ENCODE assay signal across 8 cellular contexts in genomic region chr5:159208508-159209437, GRCh38. TPM values are rescaled to one million over a fixed set of nuclear protein-coding genes. Genes with fewer than 3 reads are reported as not detected.
DNase-seq lines count a peak whose midpoint lies in the region; ATAC-seq, FAIRE-seq and TF ChIP-seq lines count a peak whose summit lies in the region.

No MANE protein-coding gene starts in this region.

- no peak for TF ChIP-seq POLR2A in spleen (IDR thresholded peaks at IDR 0.05)

- H3K9me3 ChIP-seq in SU-DHL-6 (ENCODE audit: insufficient read depth, low read length) (no peaks in the 10 kb centered on the region), kidney (ENCODE audit: control insufficient read depth in 1 of 2, low read length in 2 of 2) (no peaks in the 10 kb centered on the region), spleen (no peaks in the 10 kb centered on the region)

- H3K4me3 ChIP-seq in SU-DHL-6 (ENCODE audit: insufficient read depth, low read length, poor library complexity, severe bottlenecking): peak overlapping the region; percentile 89
- peak overlapping the region; percentile 87 to 92 for H3K4me3 ChIP-seq in kidney (ENCODE audit: low read length in 2 of 2)
- peak overlapping the region; percentile 78 to 97 (median 88) for H3K4me3 ChIP-seq in spleen

- H3F3A ChIP-seq in SU-DHL-6 (ENCODE audit: insufficient read depth): peaks cover 29% of the 10 kb centered on the region

- H3K27me3 ChIP-seq in SU-DHL-6 (ENCODE audit: low read length): no peaks in the 10 kb centered on the region
- no peaks in the 10 kb centered on the region for H3K27me3 ChIP-seq in spleen (replicated peaks in 1 of 7)

- peak; percentile 5 for ATAC-seq in GM18520 (IDR thresholded peaks at IDR 0.05; ENCODE audit: unreplicated experiment)
- ATAC-seq in HG03097 (IDR thresholded peaks at IDR 0.05; ENCODE audit: low FRiP score, unreplicated experiment): peak; percentile 19

- H3K27ac ChIP-seq in SU-DHL-6 (ENCODE audit: low read depth, low read length) (peak overlapping the region; percentile 82), caudate nucleus (ENCODE audit: low read depth, low read length) (peak overlapping the region; percentile 90), kidney (ENCODE audit: low read depth in 2 of 2, low read length in 2 of 2) (peak overlapping the region; percentile 85 to 88), spleen (peak overlapping the region; percentile 94 to 99 (median 97))

- H3K79me2 ChIP-seq in SU-DHL-6 (ENCODE audit: insufficient read depth, low read length): peaks cover 51% of the 10 kb centered on the region

- peak overlapping the region; percentile 67 for H3K4me2 ChIP-seq in SU-DHL-6 (ENCODE audit: low read depth, low read length, poor library complexity, severe bottlenecking)

- H3K4me1 ChIP-seq in kidney (ENCODE audit: control insufficient read depth in 1 of 2, insufficient read depth in 1 of 2, low read depth in 1 of 2, low read length in 2 of 2) (peaks cover 8 to 12% of the 10 kb centered on the region in 2 donors), spleen (peaks cover 29 to 80% (median 59%) of the 10 kb centered on the region in 6 donors)

- TF ChIP-seq CTCF in SU-DHL-6 (IDR thresholded peaks at IDR 0.05; ENCODE audit: insufficient read depth, low read length, poor library complexity, severe bottlenecking) (no peak), kidney (IDR thresholded peaks at IDR 0.05; ENCODE audit: borderline replicate concordance, extremely low read depth, insufficient read depth) (no peak), spleen (IDR thresholded peaks at IDR 0.05 in 8 of 11, conservative IDR thresholded peaks at IDR 0.05 in 3 of 11) (no peak)

- DNase-seq in AG08395 (ENCODE audit: low spot score) (peak; percentile 40), caudate nucleus (lab: John Stamatoyannopoulos, UW) (peak in 35 of 61 donors; percentile 5 to 70 (median 35)), kidney (peak; percentile 85), spleen (no peak), SHP77 (lab: John Stamatoyannopoulos, UW) (no peak)

- intact Hi-C loops in kidney (cut with DNase I): no loop called here
- intact Hi-C loops in spleen (cut with DNase I; ENCODE audit: low total_unique reads): loop anchor here (5.0 kb wide), 1 partner anchor 54 kb away; the partner anchor contains the start of gene UBLCP1

- no peak for FAIRE-seq in kidney (lab: Jason Lieb, UNC)

- H4K20me1 ChIP-seq in SU-DHL-6 (ENCODE audit: low read depth, low read length): peaks cover 19% of the 10 kb centered on the region

- H3K9me2 ChIP-seq in SU-DHL-6 (replicated peaks; ENCODE audit: insufficient read depth, low read length): no peaks in the 10 kb centered on the region

- peak overlapping the region; percentile 59 for H2AFZ ChIP-seq in SU-DHL-6 (ENCODE audit: low read depth, low read length, severe bottlenecking)

- H3K36me3 ChIP-seq in SU-DHL-6 (ENCODE audit: low read length) (0 out of 2 replicates have a peak, but pooled peaks cover under 1% of the 10 kb centered on the region), kidney (ENCODE audit: control insufficient read depth in 1 of 2, insufficient read depth in 2 of 2, low read length in 2 of 2) (no peaks in the 10 kb centered on the region), spleen (no peaks in the 10 kb centered on the region)

- peak overlapping the region; percentile 86 for H3K9ac ChIP-seq in SU-DHL-6 (ENCODE audit: low read length)
- peak overlapping the region; percentile 83 to 84 for H3K9ac ChIP-seq in kidney (ENCODE audit: low read length in 2 of 2)

- WGBS in spleen, 5 donors: 0 to 1% (median 1%) methylated on average over 28 to 65 of the region's 65 CpGs

RNA-seq across cellular contexts. Expression of gene RNF145, which starts 0.6 kb away (rescaled TPM):
- total RNA-seq in kidney (66.5 TPM), spleen (10 to 100 TPM; 57.7 to 90.7 (median 72.6) TPM)
- polyA plus RNA-seq in kidney (ENCODE audit: insufficient read depth, low read depth, low replicate concordance) (29.6 TPM), spleen (10 to 100 TPM; 27.6 to 40.0 (median 36.5) TPM)

RNA-seq across cellular contexts. Expression of gene UBLCP1, which starts 54.3 kb away (rescaled TPM):
- total RNA-seq in kidney (25.1 TPM), spleen (10 to 100 TPM; 25.4 to 33.0 (median 28.6) TPM)
- polyA plus RNA-seq in kidney (ENCODE audit: insufficient read depth, low read depth, low replicate concordance) (17.1 TPM), spleen (10 to 100 TPM; 29.7 to 44.8 (median 32.9) TPM)

Comparison
In these comparisons a context has a peak if more than half of its experiments do, and no peak if none do; other contexts are left out.
1. DNase-seq: peak in AG08395 (single experiment), caudate nucleus (35 of 61) and kidney (single experiment); none in spleen (single experiment) and SHP77 (0 of 2).
2. Peak in every context shown above with its lines, with median percentiles within 50 percentile points of each other: H3K27ac ChIP-seq and H3K4me3 ChIP-seq.